24 cellular contexts compared by ENCODE assay signal in the genomic region with DNA sequence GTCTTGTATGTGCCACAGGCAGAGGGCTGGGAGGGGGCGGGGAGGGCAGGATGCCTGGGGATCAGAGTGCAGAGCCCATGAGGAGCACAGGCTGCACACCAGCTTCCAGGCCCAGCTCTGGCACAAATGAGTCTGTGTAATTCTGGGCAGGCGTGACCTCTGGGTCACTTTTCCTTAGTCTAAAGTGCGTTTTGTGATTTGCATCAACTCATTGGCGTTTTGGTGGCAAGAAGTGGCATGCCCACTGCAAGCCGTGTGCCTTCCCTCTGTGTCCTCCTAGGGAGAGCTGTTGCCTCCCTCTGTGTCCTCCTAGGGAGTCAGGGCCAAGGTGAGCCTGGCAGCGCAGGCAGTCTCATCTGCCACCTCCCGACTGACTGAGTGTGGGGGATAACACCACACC. TPM values are rescaled to one million over a fixed set of nuclear protein-coding genes. Genes with fewer than 3 reads are reported as not detected.
"Had no signal": no experiment of that assay in that cellular context is flagged by ENCODE, and none has a peak within 500 bp of the region (broad histone marks: within the 10 kb centered on the region; RNA-seq: fewer than 3 reads in every experiment).

No MANE protein-coding gene starts in this region.

- H3K27ac Mint-ChIP-seq: effector memory CD8-positive, alpha-beta T cell; natural killer cell treated with Interleukin-12 subunit alpha and Interleukin-12 subunit beta and Interleukin-15 and Interleukin-18, amount 100 ng/mL, for 72 hours; neural progenitor cell; progenitor cell of endocrine pancreas had no signal

- H3K4me3 Mint-ChIP-seq: effector memory CD8-positive, alpha-beta T cell; immature natural killer cell; natural killer cell treated with Interleukin-12 subunit alpha and Interleukin-12 subunit beta and Interleukin-15 and Interleukin-18, amount 100 ng/mL, for 72 hours; neural progenitor cell had no signal

- H3K9me3 Mint-ChIP-seq: effector memory CD8-positive, alpha-beta T cell; immature natural killer cell; natural killer cell treated with Interleukin-12 subunit alpha and Interleukin-12 subunit beta and Interleukin-15 and Interleukin-18, amount 100 ng/mL, for 72 hours; neural progenitor cell had no signal

- H3K36me3 ChIP-seq: neural progenitor cell had no signal

- H2AFZ ChIP-seq: neural progenitor cell had no signal

- H3K4me1 Mint-ChIP-seq: immature natural killer cell, neural progenitor cell had no signal

- H3K4me2 ChIP-seq: neural progenitor cell, smooth muscle cell had no signal

- H3K4me3 ChIP-seq: esophagus muscularis mucosa, gastrocnemius medialis, heart right ventricle, left ventricle myocardium inferior, lung, neural progenitor cell, pancreas, smooth muscle cell, suprapubic skin, tibial artery, upper lobe of right lung, vagina had no signal

- H3K9me3 ChIP-seq: esophagus muscularis mucosa, gastrocnemius medialis, heart right ventricle, left ventricle myocardium inferior, pancreas, suprapubic skin, tibial artery, upper lobe of right lung, vagina had no signal

- H3K4me1 ChIP-seq: gastrocnemius medialis, neural progenitor cell, pancreas, suprapubic skin, tibial artery, vagina had no signal

- H3K27ac ChIP-seq: epithelial cell of prostate, esophagus muscularis mucosa, gastrocnemius medialis, heart right ventricle, left ventricle myocardium inferior, neural progenitor cell, pancreas, suprapubic skin, tibial artery, upper lobe of right lung, vagina had no signal

- H3K27me3 Mint-ChIP-seq: effector memory CD8-positive, alpha-beta T cell; natural killer cell treated with Interleukin-12 subunit alpha and Interleukin-12 subunit beta and Interleukin-15 and Interleukin-18, amount 100 ng/mL, for 72 hours; progenitor cell of endocrine pancreas had no signal

- ATAC-seq: effector memory CD8-positive, alpha-beta T cell; gastrocnemius medialis; heart right ventricle; natural killer cell treated with Interleukin-12 subunit alpha and Interleukin-12 subunit beta and Interleukin-15 and Interleukin-18, amount 100 ng/mL, for 72 hours; pancreas; right cardiac atrium; upper lobe of right lung had no signal

- H3K9ac ChIP-seq: neural progenitor cell had no signal

- H3K27me3 ChIP-seq: esophagus muscularis mucosa, gastrocnemius medialis, heart right ventricle, neural progenitor cell, pancreas, suprapubic skin, tibial artery, upper lobe of right lung, vagina had no signal

- DNase-seq: cortex of kidney; effector memory CD8-positive, alpha-beta T cell; gastrocnemius medialis; heart right ventricle; immature natural killer cell; left ventricle myocardium inferior; mesenchymal stem cell; midbrain; occipital lobe; pancreas; right cardiac atrium; stimulated activated CD4-positive, alpha-beta T cell treated with anti-CD3 and anti-CD28 coated beads, Interleukin-2, amount 100 ng/mL, for 48 hours; stimulated activated naive CD4-positive, alpha-beta T cell treated with Interleukin-2 at 50 U/mL for 16 hours; tibial artery; upper lobe of right lung had no signal

RNA-seq across cellular contexts. Expression of a gene that starts 17.2 kb away (rescaled TPM):
- total RNA-seq: smooth muscle cell had no signal
